11 cellular contexts compared by ENCODE assay signal in genomic region chr7:37081436-37081835, GRCh38.
DNase-seq lines count a peak whose midpoint lies in the region; ATAC-seq and TF ChIP-seq lines count a peak whose summit lies in the region.
"Had no signal": no experiment of that assay in that cellular context is flagged by ENCODE, and none has a peak within 500 bp of the region (broad histone marks: within the 10 kb centered on the region; RNA-seq: fewer than 3 reads in every experiment).

No MANE protein-coding gene starts in this region.

- DNase-seq in activated T-cell treated with anti-CD3 and anti-CD28 coated beads, Interleukin-2, amount 50 U/mL, for 4 hours: peak; percentile 10
- no peak for DNase-seq in activated T-cell treated with anti-CD3 and anti-CD28 coated beads for 4 hours
- DNase-seq in NCI-H345 (lab: John Stamatoyannopoulos, UW): peak; percentile 43
- DNase-seq in epithelial cell of esophagus (ENCODE audit: low read depth): peak; percentile 51
- peak; percentile 10 to 26 (median 13) for DNase-seq in stimulated activated CD4-positive, alpha-beta T cell treated with anti-CD3 and anti-CD28 coated beads, TNF-alpha, amount 100 ng/mL, for 48 hours (ENCODE audit: low read depth in 3 of 3)
- DNase-seq in NCI-H2107 (lab: John Stamatoyannopoulos, UW): no peak
- DNase-seq in HCEC 1CT: no peak
- no peak for DNase-seq in GM10266 (ENCODE audit: extremely low spot score)
- DNase-seq: activated effector memory CD4-positive, alpha-beta T cell treated with anti-CD3 and anti-CD28 coated beads, Interleukin-2, amount 50 U/mL, for 16 hours; GOT3 had no signal

- no peak for ATAC-seq in activated T-cell treated with anti-CD3 and anti-CD28 coated beads, Interleukin-2, amount 50 U/mL, for 4 hours

- peaks cover 60% of the 10 kb centered on the region for H3K36me3 Mint-ChIP-seq in activated T-cell treated with anti-CD3 and anti-CD28 coated beads, Interleukin-2, amount 50 U/mL, for 4 hours (ENCODE audit: insufficient read depth)

- TF ChIP-seq CTCF in epithelial cell of esophagus (IDR thresholded peaks at IDR 0.05; ENCODE audit: insufficient read depth, low read depth, low read length, missing control alignments): no peak
- TF ChIP-seq CTCF in GM10266 (IDR thresholded peaks at IDR 0.05; ENCODE audit: control insufficient read depth, insufficient read depth, low read depth, missing control alignments): no peak

- H3K27me3 Mint-ChIP-seq in activated T-cell treated with anti-CD3 and anti-CD28 coated beads, Interleukin-2, amount 50 U/mL, for 4 hours (ENCODE audit: low read depth): no peaks in the 10 kb centered on the region
- H3K27me3 Mint-ChIP-seq: CD4-positive, alpha-beta T cell had no signal

- no peaks in the 10 kb centered on the region for H3K9me3 Mint-ChIP-seq in activated T-cell treated with anti-CD3 and anti-CD28 coated beads, Interleukin-2, amount 50 U/mL, for 4 hours
- H3K9me3 Mint-ChIP-seq: CD4-positive, alpha-beta T cell had no signal

- H3K4me1 Mint-ChIP-seq in activated T-cell treated with anti-CD3 and anti-CD28 coated beads, Interleukin-2, amount 50 U/mL, for 4 hours (ENCODE audit: low read depth): peaks cover 31% of the 10 kb centered on the region

- H3K4me3 Mint-ChIP-seq in activated T-cell treated with anti-CD3 and anti-CD28 coated beads, Interleukin-2, amount 50 U/mL, for 4 hours: no peak overlapping the region
- H3K4me3 Mint-ChIP-seq: CD4-positive, alpha-beta T cell had no signal

- H3K4me3 ChIP-seq in epithelial cell of esophagus (ENCODE audit: low read length): no peak overlapping the region

Comparison
In these comparisons a context has a peak if more than half of its experiments do, and no peak if none do; other contexts are left out.
1. DNase-seq: peak in activated T-cell treated with anti-CD3 and anti-CD28 coated beads, Interleukin-2, amount 50 U/mL, for 4 hours (single experiment), NCI-H345 (single experiment), epithelial cell of esophagus (single experiment) and stimulated activated CD4-positive, alpha-beta T cell treated with anti-CD3 and anti-CD28 coated beads, TNF-alpha, amount 100 ng/mL, for 48 hours (3 of 3); none in activated T-cell treated with anti-CD3 and anti-CD28 coated beads for 4 hours (single experiment), NCI-H2107 (single experiment), HCEC 1CT (single experiment) and GM10266 (single experiment).